28 cellular contexts compared by ENCODE assay signal in the genomic region with DNA sequence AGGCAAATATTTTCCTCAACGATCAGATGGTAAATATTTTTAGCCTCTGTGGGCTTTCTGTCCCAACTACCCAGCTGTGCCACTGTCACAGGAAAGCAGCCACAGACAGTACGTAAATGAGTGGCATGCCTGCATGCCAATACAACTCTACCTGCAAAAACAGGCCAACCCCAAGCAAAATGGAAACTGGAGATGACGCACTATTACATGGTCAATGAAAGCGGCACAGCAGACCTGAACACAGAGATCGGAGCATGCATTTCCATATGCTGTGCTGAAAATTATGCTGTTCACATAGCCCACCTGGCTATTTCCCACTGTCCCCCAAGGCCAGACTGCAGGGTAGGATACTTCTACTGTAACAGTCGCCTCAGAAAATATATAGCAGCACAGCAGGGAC.
"Had no signal": no experiment of that assay in that cellular context is flagged by ENCODE, and none has a peak within 500 bp of the region (broad histone marks: within the 10 kb centered on the region; RNA-seq: fewer than 3 reads in every experiment).

No MANE protein-coding gene starts in this region.

- H3K27ac ChIP-seq: ascending aorta, body of pancreas, Peyer's patch, RWPE1, SJSA1 had no signal

- H3K4me1 ChIP-seq: ascending aorta, body of pancreas, Peyer's patch had no signal

- H3K4me3 ChIP-seq: ascending aorta, body of pancreas, Peyer's patch, SJSA1 had no signal

- DNase-seq: activated CD4-positive, alpha-beta T cell treated with anti-CD3 and anti-CD28 coated beads for 1 hour; activated CD4-positive, alpha-beta T cell treated with anti-CD3 and anti-CD28 coated beads, Interleukin-2, amount 10 ng/mL, durations not matched to agents 24 days and 14 days; activated CD4-positive, alpha-beta T cell treated with anti-CD3 and anti-CD28 coated beads, Interleukin-2, amount 50 U/mL, for 48 hours; activated CD8-positive, alpha-beta memory T cell treated with anti-CD3 and anti-CD28 coated beads for 24 hours; activated effector memory CD4-positive, alpha-beta T cell treated with anti-CD3 and anti-CD28 coated beads, Interleukin-2, amount 50 U/mL, for 16 hours; activated naive CD4-positive, alpha-beta T cell treated with Interleukin-2 at 50 U/mL for 16 hours; activated naive CD8-positive, alpha-beta T cell treated with anti-CD3 and anti-CD28 coated beads, Interleukin-2, amount 50 U/mL, for 24 hours; activated T-cell treated with anti-CD3 and anti-CD28 coated beads, Interleukin-2, amount 50 U/mL, for 4 hours; amniotic stem cell; body of pancreas; central memory CD4-positive, alpha-beta T cell; NCI-H1092; NCI-H1417; NCI-H2029; NCI-H2107; NCI-H2171 treated with DMSO at 0.1 percent for 48 hours; NCI-H345; NCI-H510A; NCI-H526 treated with DMSO at 0.1 percent for 48 hours; NK-92 treated with Interleukin-12 subunit alpha and Interleukin-12 subunit beta, amount 100 ng/mL, for 24 hours; Peyer's patch; Right ventricle myocardium superior had no signal

- H3K27me3 Mint-ChIP-seq: activated CD4-positive, alpha-beta T cell treated with anti-CD3 and anti-CD28 coated beads, Interleukin-2, amount 10 ng/mL, durations not matched to agents 24 days and 14 days; activated naive CD8-positive, alpha-beta T cell treated with anti-CD3 and anti-CD28 coated beads, Interleukin-2, amount 50 U/mL, for 24 hours had no signal

- H3K4me3 Mint-ChIP-seq: activated CD4-positive, alpha-beta T cell treated with anti-CD3 and anti-CD28 coated beads, Interleukin-2, amount 10 ng/mL, durations not matched to agents 24 days and 14 days; activated naive CD8-positive, alpha-beta T cell treated with anti-CD3 and anti-CD28 coated beads, Interleukin-2, amount 50 U/mL, for 24 hours; activated T-cell treated with anti-CD3 and anti-CD28 coated beads, Interleukin-2, amount 50 U/mL, for 4 hours; T-helper 1 cell treated with Interleukin-12 subunit alpha and Interleukin-12 subunit beta and Interleukin-4 antibody, amounts not matched to agents 30 μg/mL and 1 μg/mL, for 36 hours had no signal

- H3K27ac Mint-ChIP-seq: activated CD4-positive, alpha-beta T cell treated with anti-CD3 and anti-CD28 coated beads, Interleukin-2, amount 10 ng/mL, durations not matched to agents 24 days and 14 days; activated naive CD4-positive, alpha-beta T cell treated with anti-CD3 and anti-CD28 coated beads, Interleukin-2, amount 50 U/mL, for 72 hours; activated naive CD8-positive, alpha-beta T cell treated with anti-CD3 and anti-CD28 coated beads, Interleukin-2, amount 50 U/mL, for 24 hours; T-helper 1 cell treated with Interleukin-12 subunit alpha and Interleukin-12 subunit beta and Interleukin-4 antibody, amounts not matched to agents 30 μg/mL and 1 μg/mL, for 36 hours had no signal

- H3K9me3 Mint-ChIP-seq: activated CD4-positive, alpha-beta T cell treated with anti-CD3 and anti-CD28 coated beads, Interleukin-2, amount 10 ng/mL, durations not matched to agents 24 days and 14 days; activated naive CD4-positive, alpha-beta T cell treated with anti-CD3 and anti-CD28 coated beads, Interleukin-2, amount 50 U/mL, for 72 hours; activated naive CD8-positive, alpha-beta T cell treated with anti-CD3 and anti-CD28 coated beads, Interleukin-2, amount 50 U/mL, for 24 hours; activated T-cell treated with anti-CD3 and anti-CD28 coated beads, Interleukin-2, amount 50 U/mL, for 4 hours; T-helper 1 cell treated with Interleukin-12 subunit alpha and Interleukin-12 subunit beta and Interleukin-4 antibody, amounts not matched to agents 30 μg/mL and 1 μg/mL, for 36 hours had no signal

- H3K9me3 ChIP-seq: ascending aorta, body of pancreas, Peyer's patch, SJSA1 had no signal

- FAIRE-seq: bronchial epithelial cell had no signal

- ATAC-seq: activated naive CD4-positive, alpha-beta T cell treated with anti-CD3 and anti-CD28 coated beads, Interleukin-2, amount 50 U/mL, for 72 hours; activated naive CD8-positive, alpha-beta T cell treated with anti-CD3 and anti-CD28 coated beads, Interleukin-2, amount 50 U/mL, for 24 hours; activated T-cell treated with anti-CD3 and anti-CD28 coated beads, Interleukin-2, amount 50 U/mL, for 4 hours; body of pancreas had no signal

- H3K27me3 ChIP-seq: ascending aorta, body of pancreas, Peyer's patch, SJSA1 had no signal
